ENCODE assay signal across 8 cellular contexts in genomic region chr11:73982990-73983763, GRCh38. TPM values are rescaled to one million over a fixed set of nuclear protein-coding genes. Genes with fewer than 3 reads are reported as not detected.
DNase-seq lines count a peak whose midpoint lies in the region; ATAC-seq, FAIRE-seq and TF ChIP-seq lines count a peak whose summit lies in the region.

No MANE protein-coding gene starts in this region.

- peaks cover 42% of the 10 kb centered on the region for H3K36me3 Mint-ChIP-seq in activated naive CD8-positive, alpha-beta T cell treated with anti-CD3 and anti-CD28 coated beads, Interleukin-2, amount 50 U/mL, for 24 hours (ENCODE audit: low read depth)

- H3K9me2 ChIP-seq in SU-DHL-6 (replicated peaks; ENCODE audit: insufficient read depth, low read length) = no peaks in the 10 kb centered on the region

- peak; percentile 80 for ATAC-seq in HG02759 (IDR thresholded peaks at IDR 0.05; ENCODE audit: unreplicated experiment)
- ATAC-seq in activated naive CD8-positive, alpha-beta T cell treated with anti-CD3 and anti-CD28 coated beads, Interleukin-2, amount 50 U/mL, for 24 hours = peak; percentile 87
- ATAC-seq in heart right ventricle = peak; percentile 92 to 97 (median 96)

- peak; percentile 92 for DNase-seq in GM12891 (ENCODE audit: insufficient read length, low spot score)
- peak; percentile 95 to 99 (median 99) for DNase-seq in NCI-H1417 (lab: John Stamatoyannopoulos, UW)
- DNase-seq in activated naive CD8-positive, alpha-beta T cell treated with anti-CD3 and anti-CD28 coated beads, Interleukin-2, amount 50 U/mL, for 24 hours = peak; percentile 95
- peak; percentile 93 for DNase-seq in heart right ventricle
- DNase-seq in pons (ENCODE audit: low spot score) = peak; percentile 94
- peak; percentile 95 for DNase-seq in transverse colon

- WGBS in heart right ventricle, 2 donors = 0 to 1% methylated on average over 54 to 59 of the region's 59 CpGs
- WGBS in transverse colon (ENCODE audit: low coverage in 1 of 2), 2 donors = 1% methylated on average over 59 of the region's 59 CpGs; no CpG with 5 or more reads in 1 of the 2 donors

- H3K79me2 ChIP-seq in SU-DHL-6 (ENCODE audit: insufficient read depth, low read length) = peaks cover 22% of the 10 kb centered on the region

- no peaks in the 10 kb centered on the region for H3K9me3 Mint-ChIP-seq in activated naive CD8-positive, alpha-beta T cell treated with anti-CD3 and anti-CD28 coated beads, Interleukin-2, amount 50 U/mL, for 24 hours

- peak overlapping the region; percentile 90 for H3K27ac ChIP-seq in SU-DHL-6 (ENCODE audit: low read depth, low read length)
- peak overlapping the region; percentile 55 to 94 (median 81) for H3K27ac ChIP-seq in heart right ventricle
- H3K27ac ChIP-seq in transverse colon = peak overlapping the region; percentile 91 to 94 (median 92)

- H3K36me3 ChIP-seq in SU-DHL-6 (ENCODE audit: low read length) (peaks cover 12% of the 10 kb centered on the region), heart right ventricle (peaks cover 0 to 28% (median 0%) of the 10 kb centered on the region in 9 donors), transverse colon (no peaks in the 10 kb centered on the region)

- H3K27me3 ChIP-seq in SU-DHL-6 (ENCODE audit: low read length) (no peaks in the 10 kb centered on the region), heart right ventricle (no peaks in the 10 kb centered on the region), transverse colon (no peaks in the 10 kb centered on the region)

- peaks cover 11% of the 10 kb centered on the region for H3F3A ChIP-seq in SU-DHL-6 (ENCODE audit: insufficient read depth)

- FAIRE-seq in GM12891 (lab: Jason Lieb, UNC) = peak; percentile 90

- H3K4me1 Mint-ChIP-seq in activated naive CD8-positive, alpha-beta T cell treated with anti-CD3 and anti-CD28 coated beads, Interleukin-2, amount 50 U/mL, for 24 hours = peaks cover 65% of the 10 kb centered on the region

- peak overlapping the region; percentile 95 for H3K9ac ChIP-seq in SU-DHL-6 (ENCODE audit: low read length)

- in situ Hi-C loops in transverse colon (cut with MboI; ENCODE audit: low pct_ligation_motif_present in 1 of 4, low pct_unique_long_range_greater_than_20kb in 1 of 4, low sequenced_read_pairs in 3 of 4) = no loop called here

- H3K27ac Mint-ChIP-seq in activated naive CD8-positive, alpha-beta T cell treated with anti-CD3 and anti-CD28 coated beads, Interleukin-2, amount 50 U/mL, for 24 hours = peak overlapping the region; percentile 97

- peak overlapping the region; percentile 87 for H3K4me3 ChIP-seq in SU-DHL-6 (ENCODE audit: insufficient read depth, low read length, poor library complexity, severe bottlenecking)
- peak overlapping the region; percentile 26 to 88 (median 64) for H3K4me3 ChIP-seq in heart right ventricle
- peak overlapping the region; percentile 45 to 64 (median 54) for H3K4me3 ChIP-seq in transverse colon

- peak; percentile 91 for TF ChIP-seq POLR2A in GM12891 (IDR thresholded peaks at IDR 0.05; ENCODE audit: low read depth, low read length)
- TF ChIP-seq POLR2A in transverse colon (IDR thresholded peaks at IDR 0.05) = peak; percentile 91

- H3K4me1 ChIP-seq in heart right ventricle = peaks cover 0 to 51% (median 15%) of the 10 kb centered on the region in 9 donors
- H3K4me1 ChIP-seq in transverse colon = peaks cover 0 to 40% (median 19%) of the 10 kb centered on the region in 4 donors

- H2AFZ ChIP-seq in SU-DHL-6 (ENCODE audit: low read depth, low read length, severe bottlenecking) = peak overlapping the region; percentile 58

- no peaks in the 10 kb centered on the region for H3K27me3 Mint-ChIP-seq in activated naive CD8-positive, alpha-beta T cell treated with anti-CD3 and anti-CD28 coated beads, Interleukin-2, amount 50 U/mL, for 24 hours

- H3K9me3 ChIP-seq in SU-DHL-6 (ENCODE audit: insufficient read depth, low read length) (no peaks in the 10 kb centered on the region), heart right ventricle (no peaks in the 10 kb centered on the region), transverse colon (no peaks in the 10 kb centered on the region)

- TF ChIP-seq EP300 in transverse colon (IDR thresholded peaks at IDR 0.05; ENCODE audit: low read depth) = no peak

- TF ChIP-seq CTCF in SU-DHL-6 (IDR thresholded peaks at IDR 0.05; ENCODE audit: insufficient read depth, low read length, poor library complexity, severe bottlenecking) (no peak), heart right ventricle (IDR thresholded peaks at IDR 0.05) (no peak), transverse colon (IDR thresholded peaks at IDR 0.05) (no peak)

- H4K20me1 ChIP-seq in SU-DHL-6 (ENCODE audit: low read depth, low read length) = 0 out of 2 replicates have a peak, but pooled peaks cover 3% of the 10 kb centered on the region

- intact Hi-C loops in heart right ventricle (cut with DNase I) (loop anchor here in 4 of 10 donors (1.0 to 10.0 kb wide), 5 partner anchors 18 to 192 kb away; partner anchors contain the start of genes C2CD3 (in 1 of the 4) and PPME1 (in 1 of the 4)), transverse colon (cut with DNase I; ENCODE audit: low total_unique reads) (no loop called here)

- peak overlapping the region; percentile 91 for H3K4me3 Mint-ChIP-seq in activated naive CD8-positive, alpha-beta T cell treated with anti-CD3 and anti-CD28 coated beads, Interleukin-2, amount 50 U/mL, for 24 hours

- peak overlapping the region; percentile 81 for H3K4me2 ChIP-seq in SU-DHL-6 (ENCODE audit: low read depth, low read length, poor library complexity, severe bottlenecking)

TF ChIP-seq in GM12891, 5 proteins besides CTCF, POLR2A, EP300 and RAD21:
- TF ChIP-seq PAX5 (IDR thresholded peaks at IDR 0.05; ENCODE audit: insufficient read depth, low read length, severe bottlenecking) (peak; percentile 51), POU2F2 (IDR thresholded peaks at IDR 0.05; ENCODE audit: low read depth, low read length) (peak; percentile 37; the same call in 1 of the 2 replicates), POLR2AphosphoS5 (IDR thresholded peaks at IDR 0.05; ENCODE audit: low read depth, low read length) (peak; percentile 90), SPI1 (IDR thresholded peaks at IDR 0.05; ENCODE audit: low read depth, low read length) (peak; percentile 99), TAF1 (IDR thresholded peaks at IDR 0.05; ENCODE audit: low read depth, low read length) (peak; percentile 43; the same call in 1 of the 2 replicates)

RNA-seq across cellular contexts. Expression of gene UCP2, which starts 0.5 kb away (rescaled TPM):
- polyA plus RNA-seq in GM12891 (2012; ENCODE audit: low read depth, missing spikeins) = 127 TPM
- total RNA-seq in heart right ventricle (10 to 100 TPM; 11.8 to 73.3 (median 18.1) TPM), transverse colon (10 to 100 TPM; 36.7 to 57.6 (median 39.6) TPM)
- polyA plus RNA-seq in heart right ventricle = 10 to 100 TPM; 10.2 to 18.4 TPM

RNA-seq across cellular contexts. Expression of gene UCP3, which starts 25.7 kb away (rescaled TPM):
- polyA plus RNA-seq in GM12891 (2012; ENCODE audit: low read depth, missing spikeins) = 0.50 TPM
- total RNA-seq in heart right ventricle (10 to 100 TPM in 1 of 10 donors, 1 to 10 TPM in 7, under 1 TPM in 2; 0.61 to 12.6 (median 1.6) TPM), transverse colon (1 to 10 TPM; 1.3 to 7.6 (median 3.1) TPM)
- 1 to 10 TPM in 1 of 2 donors, under 1 TPM in 1; 0.83 to 3.5 TPM for polyA plus RNA-seq in heart right ventricle

RNA-seq across cellular contexts. Expression of gene DNAJB13, which starts 32.4 kb away (rescaled TPM):
- polyA plus RNA-seq in GM12891 (2012; ENCODE audit: low read depth, missing spikeins) = 0.15 TPM
- total RNA-seq in heart right ventricle = not detected
- polyA plus RNA-seq in heart right ventricle = not detected
- total RNA-seq in transverse colon = not detected

Comparison
In these comparisons a context has a peak if more than half of its experiments do, and no peak if none do; other contexts are left out.
1. Peak in every context shown above with its lines: DNase-seq, ATAC-seq, H3K4me3 ChIP-seq and H3K27ac ChIP-seq.